ENCODE assay signal across 11 cellular contexts in genomic region chr2:181311841-181312240, GRCh38.
DNase-seq lines count a peak whose midpoint lies in the region; ATAC-seq and TF ChIP-seq lines count a peak whose summit lies in the region.
"Had no signal": no experiment of that assay in that cellular context is flagged by ENCODE, and none has a peak within 500 bp of the region (broad histone marks: within the 10 kb centered on the region; RNA-seq: fewer than 3 reads in every experiment).

No MANE protein-coding gene starts in this region.

- ATAC-seq in GM18505 (IDR thresholded peaks at IDR 0.05; ENCODE audit: unreplicated experiment) (no peak), HG02610 (IDR thresholded peaks at IDR 0.05; ENCODE audit: unreplicated experiment) (peak; percentile 27), GM18873 (IDR thresholded peaks at IDR 0.05; ENCODE audit: low FRiP score, unreplicated experiment) (no peak)

- H3K9me2 ChIP-seq in OCI-LY1 (ENCODE audit: low read depth, low read length), result no peaks in the 10 kb centered on the region

- 0 out of 2 replicates have a peak overlapping the region, but pooled peaks have one; percentile 3 for H2AFZ ChIP-seq in OCI-LY1 (ENCODE audit: low read length)

- no peak for DNase-seq in NCI-H2029 treated with DMSO at 0.1 percent for 48 hours (lab: John Stamatoyannopoulos, UW)
- no peak for DNase-seq in GM13977 (ENCODE audit: low spot score)
- no peak for DNase-seq in dorsolateral prefrontal cortex
- DNase-seq: MG63, right lobe of liver had no signal

- H3K4me1 ChIP-seq in OCI-LY1 (ENCODE audit: insufficient read depth, low read length, severe bottlenecking), result peaks cover 78% of the 10 kb centered on the region
- H3K4me1 ChIP-seq in mucosa of rectum (ENCODE audit: control insufficient read depth in 2 of 2, insufficient read depth in 2 of 2, low read length in 2 of 2), result peaks cover 0 to 3% of the 10 kb centered on the region in 2 donors
- H3K4me1 ChIP-seq: right lobe of liver had no signal

- no peaks in the 10 kb centered on the region for H3K9me3 ChIP-seq in OCI-LY1 (ENCODE audit: low read length)
- H3K9me3 ChIP-seq in mucosa of rectum (ENCODE audit: control insufficient read depth in 2 of 2, low read length in 2 of 2), result no peaks in the 10 kb centered on the region
- H3K9me3 ChIP-seq: MG63, right lobe of liver had no signal

- no peaks in the 10 kb centered on the region for H3K36me3 ChIP-seq in OCI-LY1 (ENCODE audit: insufficient read depth, low read length)
- no peaks in the 10 kb centered on the region for H3K36me3 ChIP-seq in mucosa of rectum (ENCODE audit: control insufficient read depth in 2 of 2, insufficient read depth in 2 of 2, low read length in 2 of 2)
- H3K36me3 ChIP-seq: MG63, right lobe of liver had no signal

- H3K27ac ChIP-seq in OCI-LY1 (ENCODE audit: low read depth, low read length, poor library complexity, severe bottlenecking) (peak overlapping the region; percentile 96), mucosa of rectum (ENCODE audit: low read depth in 2 of 2, low read length in 2 of 2) (peak overlapping the region; percentile 63 to 74), dorsolateral prefrontal cortex (no peak overlapping the region)
- H3K27ac ChIP-seq: right lobe of liver, SK-N-MC had no signal

- intact Hi-C loops in dorsolateral prefrontal cortex (cut with DNase I), result no loop called here

- H3F3A ChIP-seq in OCI-LY1 (ENCODE audit: insufficient read depth, low read length), result 0 out of 2 replicates have a peak, but pooled peaks cover 4% of the 10 kb centered on the region

- peak; percentile 15 for TF ChIP-seq POLR2A in GM18505 (IDR thresholded peaks at IDR 0.05; ENCODE audit: borderline replicate concordance, extremely low read depth, insufficient read depth, insufficient read length)

- peak overlapping the region; percentile 5 for H3K4me3 ChIP-seq in OCI-LY1 (ENCODE audit: low read depth, low read length, poor library complexity, severe bottlenecking)
- peak overlapping the region in 1 of 2 donors; percentile 52 for H3K4me3 ChIP-seq in mucosa of rectum (ENCODE audit: low read length in 2 of 2)
- H3K4me3 ChIP-seq in dorsolateral prefrontal cortex, result no peak overlapping the region
- H3K4me3 ChIP-seq: MG63, right lobe of liver, SK-N-MC had no signal

- no peaks in the 10 kb centered on the region for H4K20me1 ChIP-seq in OCI-LY1 (ENCODE audit: insufficient read depth, low read length)

- TF ChIP-seq CTCF in OCI-LY1 (IDR thresholded peaks at IDR 0.05; ENCODE audit: low read length), result no peak
- no peak for TF ChIP-seq CTCF in GM13977 (IDR thresholded peaks at IDR 0.05; ENCODE audit: extremely low read depth, insufficient read depth, missing control alignments)
- TF ChIP-seq CTCF in dorsolateral prefrontal cortex (IDR thresholded peaks at IDR 0.05 in 54 of 56, conservative IDR thresholded peaks at IDR 0.05 in 2 of 56; ENCODE audit: low read depth in 1 of 56, partially characterized antibody in 56 of 56), result no peak

- H3K9ac ChIP-seq in OCI-LY1 (ENCODE audit: low read length), result 0 out of 2 replicates have a peak overlapping the region, but pooled peaks have one; percentile 16
- no peak overlapping the region for H3K9ac ChIP-seq in mucosa of rectum (ENCODE audit: low read depth in 1 of 2, low read length in 2 of 2)

- H3K27me3 ChIP-seq in OCI-LY1 (ENCODE audit: insufficient read depth, low read length) (no peaks in the 10 kb centered on the region), mucosa of rectum (ENCODE audit: control insufficient read depth in 2 of 2, insufficient read depth in 2 of 2, low read length in 2 of 2) (no peaks in the 10 kb centered on the region), dorsolateral prefrontal cortex (no peaks in the 10 kb centered on the region)
- H3K27me3 ChIP-seq: MG63, right lobe of liver had no signal

- no peaks in the 10 kb centered on the region for H3K79me2 ChIP-seq in OCI-LY1 (ENCODE audit: insufficient read depth, low read length)

- in situ Hi-C loops in GM13977 (cut with MboI; ENCODE audit: low pct_unique_long_range_greater_than_20kb, low sequenced_read_pairs, unreplicated experiment), result no loop called here

- peak overlapping the region; percentile 51 for H3K4me2 ChIP-seq in OCI-LY1 (ENCODE audit: low read length)

Comparison
In these comparisons a context has a peak if more than half of its experiments do, and no peak if none do; other contexts are left out.
1. H3K27ac ChIP-seq: peak in OCI-LY1 (single experiment) and mucosa of rectum (2 of 2); none in dorsolateral prefrontal cortex (0 of 59).